In the genomic region with DNA sequence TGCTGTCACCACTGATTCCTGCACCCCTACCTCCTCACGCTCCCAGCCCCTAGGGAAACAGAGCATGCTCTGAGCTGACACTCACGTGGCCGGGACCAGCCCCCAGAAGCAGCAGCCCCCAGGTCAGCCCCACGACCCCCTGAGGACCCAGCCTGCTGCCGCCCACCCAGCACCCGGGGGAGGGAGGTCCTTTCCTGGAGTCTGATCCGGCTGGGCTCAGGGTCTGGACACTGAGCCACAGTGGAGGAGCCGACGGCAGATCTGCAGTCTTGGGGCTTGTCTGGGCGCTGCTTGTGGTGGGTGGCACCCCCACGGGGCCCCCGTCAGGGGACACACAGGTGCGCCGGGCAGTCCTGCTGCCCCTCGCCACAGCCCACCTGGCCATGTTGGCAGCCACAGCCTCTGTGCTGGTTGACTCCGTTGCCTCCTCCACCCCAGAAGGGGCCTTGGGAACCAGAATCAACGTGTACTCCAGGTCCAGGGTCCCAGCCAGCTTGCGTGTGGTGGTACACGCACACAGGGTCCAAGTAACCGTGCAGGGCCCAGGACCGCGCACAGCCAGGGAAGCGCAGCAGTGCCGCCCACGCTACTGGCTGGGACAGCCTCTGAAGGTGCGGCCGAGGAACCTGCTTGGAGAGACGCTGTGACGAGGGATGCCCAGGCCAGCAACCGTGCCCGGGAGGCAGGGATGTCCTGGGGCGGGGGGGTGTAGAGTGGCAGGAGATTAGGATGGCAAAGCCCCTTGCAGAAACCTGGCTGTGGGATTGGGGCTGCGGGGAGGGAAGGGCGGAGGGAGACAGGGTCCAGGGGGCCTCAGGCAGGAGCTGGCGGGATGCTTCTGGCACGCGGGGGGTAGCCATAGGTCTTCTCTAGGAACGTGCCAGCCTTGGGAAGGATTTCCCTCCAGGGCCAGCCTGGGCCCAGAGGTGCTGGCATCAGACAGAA, we compare ENCODE assay signal across 1 cellular context.
TF ChIP-seq lines count a peak whose summit lies in the region.

No MANE protein-coding gene starts in this region.

TF ChIP-seq in K562, 482 proteins besides CTCF, POLR2A, EP300 and RAD21:
- TF ChIP-seq ZBED1 (IDR thresholded peaks at IDR 0.05) (no peak), NFIX (CRISPR knock-in tag; IDR thresholded peaks at IDR 0.05; ENCODE audit: low read depth) (no peak), ZNF41 (CRISPR knock-in tag; conservative IDR thresholded peaks at IDR 0.05) (no peak), HMGN3 (IDR thresholded peaks at IDR 0.05; ENCODE audit: borderline replicate concordance, extremely low read depth, insufficient read length, low read depth, low read length) (no peak), SREBF2 (CRISPR knock-in tag; IDR thresholded peaks at IDR 0.05) (no peak), MTA1 (IDR thresholded peaks at IDR 0.05; ENCODE audit: borderline replicate concordance) (no peak), CBFA2T2 (conservative IDR thresholded peaks at IDR 0.05) (no peak), L3MBTL2 (IDR thresholded peaks at IDR 0.05) (no peak), POLR2AphosphoS2 (IDR thresholded peaks at IDR 0.05; ENCODE audit: low read length) (peak; percentile 33; the same call in 1 of the 2 replicates), BRCA1 (IDR thresholded peaks at IDR 0.05) (no peak), BRCA1 (CRISPR knock-in tag; IDR thresholded peaks at IDR 0.05) (no peak), TRIM28 (IDR thresholded peaks at IDR 0.05) (no peak), ZNF830 (CRISPR knock-in tag; IDR thresholded peaks at IDR 0.05) (no peak), FOS (IDR thresholded peaks at IDR 0.05; ENCODE audit: extremely low read depth, insufficient read length) (no peak), POLR2G (IDR thresholded peaks at IDR 0.05; ENCODE audit: low read depth, low read length) (peak; percentile 61; the same call in 1 of the 2 replicates), TSC22D4 (tag; IDR thresholded peaks at IDR 0.05) (no peak)
- TF ChIP-seq, protein P1, sequence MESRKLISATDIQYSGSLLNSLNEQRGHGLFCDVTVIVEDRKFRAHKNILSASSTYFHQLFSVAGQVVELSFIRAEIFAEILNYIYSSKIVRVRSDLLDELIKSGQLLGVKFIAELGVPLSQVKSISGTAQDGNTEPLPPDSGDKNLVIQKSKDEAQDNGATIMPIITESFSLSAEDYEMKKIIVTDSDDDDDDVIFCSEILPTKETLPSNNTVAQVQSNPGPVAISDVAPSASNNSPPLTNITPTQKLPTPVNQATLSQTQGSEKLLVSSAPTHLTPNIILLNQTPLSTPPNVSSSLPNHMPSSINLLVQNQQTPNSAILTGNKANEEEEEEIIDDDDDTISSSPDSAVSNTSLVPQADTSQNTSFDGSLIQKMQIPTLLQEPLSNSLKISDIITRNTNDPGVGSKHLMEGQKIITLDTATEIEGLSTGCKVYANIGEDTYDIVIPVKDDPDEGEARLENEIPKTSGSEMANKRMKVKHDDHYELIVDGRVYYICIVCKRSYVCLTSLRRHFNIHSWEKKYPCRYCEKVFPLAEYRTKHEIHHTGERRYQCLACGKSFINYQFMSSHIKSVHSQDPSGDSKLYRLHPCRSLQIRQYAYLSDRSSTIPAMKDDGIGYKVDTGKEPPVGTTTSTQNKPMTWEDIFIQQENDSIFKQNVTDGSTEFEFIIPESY (CRISPR knock-in tag; IDR thresholded peaks at IDR 0.05): 0 out of 2 replicates have a peak, but pooled peaks have one; percentile 40
